In the genomic region with DNA sequence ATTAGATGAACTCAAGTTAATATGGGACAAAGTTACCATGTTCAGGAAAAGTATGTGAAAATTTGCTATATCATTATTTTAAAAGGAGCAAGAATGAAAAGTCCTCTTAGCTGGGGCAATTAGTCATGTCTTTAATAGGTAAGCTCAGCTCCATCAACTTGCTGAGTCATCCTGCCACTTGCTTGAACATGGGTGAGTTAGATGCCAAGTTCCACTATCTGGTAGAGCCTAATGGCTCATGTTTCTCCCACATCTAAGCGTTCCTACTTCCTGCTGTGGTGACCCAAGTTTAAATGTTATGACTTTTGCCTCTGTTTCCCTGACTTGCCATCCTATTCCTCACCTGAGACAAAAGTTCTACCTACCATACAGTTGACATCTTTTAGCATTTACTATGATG, we compare ENCODE assay signal across 13 cellular contexts.
A peak's percentile ranks its signal among the peaks of the same experiment; 100 is the strongest.
DNase-seq lines count a peak whose midpoint lies in the region; ATAC-seq and TF ChIP-seq lines count a peak whose summit lies in the region.
"Had no signal": no experiment of that assay in that cellular context is flagged by ENCODE, and none has a peak within 500 bp of the region (broad histone marks: within the 10 kb centered on the region; RNA-seq: fewer than 3 reads in every experiment).

No MANE protein-coding gene starts in this region.

- no peaks in the 10 kb centered on the region for H3K9me2 ChIP-seq in GM23248 (ENCODE audit: insufficient read depth)

- H3K27me3 ChIP-seq in A673 (replicated peaks; ENCODE audit: insufficient read depth, low read depth, low read length, poor library complexity) (no peaks in the 10 kb centered on the region), GM23248 (replicated peaks; ENCODE audit: insufficient read depth) (no peaks in the 10 kb centered on the region), fibroblast of lung (ENCODE audit: control insufficient read depth, insufficient read depth, low read length) (no peaks in the 10 kb centered on the region), smooth muscle cell (ENCODE audit: low read depth) (no peaks in the 10 kb centered on the region)
- H3K27me3 ChIP-seq: neutrophil, tibial nerve had no signal

- no peaks in the 10 kb centered on the region for H3K79me2 ChIP-seq in GM23248 (ENCODE audit: insufficient read depth)
- H3K79me2 ChIP-seq in fibroblast of lung (ENCODE audit: control insufficient read depth, insufficient read depth, low read length) = no peaks in the 10 kb centered on the region
- no peaks in the 10 kb centered on the region for H3K79me2 ChIP-seq in smooth muscle cell (ENCODE audit: low read depth)

- H2AFZ ChIP-seq in GM23248 (no peak overlapping the region), fibroblast of lung (ENCODE audit: low read length) (no peak overlapping the region), smooth muscle cell (ENCODE audit: low read depth) (no peak overlapping the region)

- intact Hi-C loops in A673 (cut with micrococcal nuclease; ENCODE audit: unreplicated experiment) = no loop called here

- TF ChIP-seq CTCF in A673 (conservative IDR thresholded peaks at IDR 0.05; ENCODE audit: low read depth, low read length) (no peak), fibroblast of lung (conservative IDR thresholded peaks at IDR 0.05 in 1 of 2, IDR thresholded peaks at IDR 0.05 in 1 of 2; ENCODE audit: low read depth in 1 of 2, low read length in 2 of 2) (no peak), smooth muscle cell (IDR thresholded peaks at IDR 0.05; ENCODE audit: borderline replicate concordance, insufficient read depth, poor library complexity, severe bottlenecking) (no peak)

- H3K27ac ChIP-seq in A673 (ENCODE audit: low read depth, low read length, poor library complexity, severe bottlenecking) = no peak overlapping the region
- no peak overlapping the region for H3K27ac ChIP-seq in GM23248
- no peak overlapping the region for H3K27ac ChIP-seq in fibroblast of lung (ENCODE audit: insufficient read depth, low read length)
- H3K27ac ChIP-seq in smooth muscle cell (ENCODE audit: low read depth) = no peak overlapping the region
- H3K27ac ChIP-seq: neutrophil, tibial nerve, VCaP had no signal

- H3K9ac ChIP-seq in GM23248 (no peak overlapping the region), fibroblast of lung (ENCODE audit: insufficient read depth, low read length) (no peak overlapping the region), smooth muscle cell (ENCODE audit: low read depth) (no peak overlapping the region)

- POLR2A ChIA-PET in A673 (lab: Charles Lee; ENCODE audit: low non-redundant PET) = no interaction called here

- peak; percentile 45 for DNase-seq in A673 (ENCODE audit: low spot score)
- peak; percentile 48 for DNase-seq in GM23248
- peak; percentile 8 to 79 for DNase-seq in fibroblast of lung (ENCODE audit: low read depth in 2 of 2)
- no peak for DNase-seq in GM03348 (ENCODE audit: low spot score)
- no peak for DNase-seq in smooth muscle cell (lab: John Stamatoyannopoulos, UW; ENCODE audit: unreplicated experiment)
- DNase-seq: CD4-positive, alpha-beta memory T cell; effector memory CD8-positive, alpha-beta T cell had no signal

- H3K36me3 ChIP-seq in A673 (ENCODE audit: insufficient read depth, low read length, poor library complexity, severe bottlenecking) = peaks cover 3% of the 10 kb centered on the region
- no peaks in the 10 kb centered on the region for H3K36me3 ChIP-seq in GM23248 (ENCODE audit: low read depth)
- H3K36me3 ChIP-seq in fibroblast of lung (ENCODE audit: control insufficient read depth, insufficient read depth, low read length) = no peaks in the 10 kb centered on the region
- H3K36me3 ChIP-seq in smooth muscle cell (ENCODE audit: low read depth) = no peaks in the 10 kb centered on the region
- H3K36me3 ChIP-seq: neutrophil, tibial nerve had no signal

- no TSS peak for BruUV-seq in A673 (replicated peaks; lab: Mats Ljungman, UMichigan)

- H4K20me1 ChIP-seq in GM23248 (ENCODE audit: insufficient read depth) (no peaks in the 10 kb centered on the region), fibroblast of lung (ENCODE audit: control insufficient read depth, extremely low read depth, insufficient read depth, low read length) (no peaks in the 10 kb centered on the region), smooth muscle cell (ENCODE audit: low read depth) (no peaks in the 10 kb centered on the region)

- H3K4me1 ChIP-seq in A673 (ENCODE audit: insufficient read depth, low read length, poor library complexity, severe bottlenecking) (no peaks in the 10 kb centered on the region), GM23248 (ENCODE audit: insufficient read depth) (no peaks in the 10 kb centered on the region), fibroblast of lung (ENCODE audit: control insufficient read depth, extremely low read depth, insufficient read depth, low read length) (no peaks in the 10 kb centered on the region), smooth muscle cell (ENCODE audit: low read depth) (no peaks in the 10 kb centered on the region)
- H3K4me1 ChIP-seq: tibial nerve had no signal

- ATAC-seq in SK-N-SH treated with all-trans-retinoic acid at 6 μM for 48 hours = peak; percentile 66
- no peak for ATAC-seq in HG03135 (IDR thresholded peaks at IDR 0.05; ENCODE audit: unreplicated experiment)
- ATAC-seq in GM18907 (IDR thresholded peaks at IDR 0.05; ENCODE audit: unreplicated experiment) = no peak
- ATAC-seq: effector memory CD8-positive, alpha-beta T cell had no signal

- WGBS in GM23248 (ENCODE audit: low coverage in 1 of 2, low lambda C conversion rate in 2 of 2, missing lambda C conversion rate in 2 of 2), 2 experiments = 0 to 7% methylated on average over 1 of the region's 1 CpG
- whole genome bisulfite sequencing in smooth muscle cell (ENCODE audit: low lambda C conversion rate) = 25% methylated on average over 1 of the region's 1 CpG

- H3K9me3 ChIP-seq in A673 (ENCODE audit: low read depth, low read length, poor library complexity, severe bottlenecking) (peaks cover 10% of the 10 kb centered on the region), GM23248 (ENCODE audit: low read depth) (no peaks in the 10 kb centered on the region), fibroblast of lung (ENCODE audit: control insufficient read depth, insufficient read depth, low read depth, low read length) (no peaks in the 10 kb centered on the region), smooth muscle cell (replicated peaks; ENCODE audit: low read depth) (no peaks in the 10 kb centered on the region)
- H3K9me3 ChIP-seq: neutrophil, tibial nerve had no signal

- no peak overlapping the region for H3K4me3 ChIP-seq in A673 (ENCODE audit: low read depth, low read length, poor library complexity, severe bottlenecking)
- H3K4me3 ChIP-seq in GM23248 = no peak overlapping the region
- H3K4me3 ChIP-seq in fibroblast of lung (replicated peaks in 1 of 4; ENCODE audit: control extremely low read depth in 1 of 4, insufficient read depth in 1 of 4, low read depth in 3 of 4, low read length in 4 of 4) = no peak overlapping the region
- H3K4me3 ChIP-seq in smooth muscle cell = no peak overlapping the region
- H3K4me3 ChIP-seq: tibial nerve had no signal

- CTCF ChIA-PET in A673 (lab: Charles Lee) = no interaction called here

- H3K4me2 ChIP-seq in GM23248 (ENCODE audit: unreplicated experiment) = no peak overlapping the region
- H3K4me2 ChIP-seq in fibroblast of lung (ENCODE audit: extremely low read depth, insufficient read depth, low read length) = no peak overlapping the region
- no peak overlapping the region for H3K4me2 ChIP-seq in smooth muscle cell

- H3F3A ChIP-seq in GM23248 (ENCODE audit: insufficient read depth) (no peaks in the 10 kb centered on the region), smooth muscle cell (ENCODE audit: low read depth) (no peaks in the 10 kb centered on the region)

- in situ Hi-C loops in GM23248 (cut with MboI) = no loop called here

TF ChIP-seq in SK-N-SH treated with all-trans-retinoic acid at 6 μM for 48 hours, 23 proteins besides CTCF, POLR2A, EP300 and RAD21 (continues in another document):
- TF ChIP-seq SNAI2 (CRISPR knock-in tag; IDR thresholded peaks at IDR 0.05) (no peak), PPARA (CRISPR knock-in tag; IDR thresholded peaks at IDR 0.05; ENCODE audit: borderline replicate concordance) (no peak), OSR1 (CRISPR knock-in tag; IDR thresholded peaks at IDR 0.05) (no peak), ARNTL (CRISPR knock-in tag; IDR thresholded peaks at IDR 0.05; ENCODE audit: borderline replicate concordance, low read depth) (no peak), GLIS3 (CRISPR knock-in tag; IDR thresholded peaks at IDR 0.05) (no peak), ESRRG (CRISPR knock-in tag; IDR thresholded peaks at IDR 0.05) (no peak), ZC3H10 (CRISPR knock-in tag; IDR thresholded peaks at IDR 0.05) (no peak), ISL1 (CRISPR knock-in tag; IDR thresholded peaks at IDR 0.05) (no peak)
- TF ChIP-seq, protein P1, sequence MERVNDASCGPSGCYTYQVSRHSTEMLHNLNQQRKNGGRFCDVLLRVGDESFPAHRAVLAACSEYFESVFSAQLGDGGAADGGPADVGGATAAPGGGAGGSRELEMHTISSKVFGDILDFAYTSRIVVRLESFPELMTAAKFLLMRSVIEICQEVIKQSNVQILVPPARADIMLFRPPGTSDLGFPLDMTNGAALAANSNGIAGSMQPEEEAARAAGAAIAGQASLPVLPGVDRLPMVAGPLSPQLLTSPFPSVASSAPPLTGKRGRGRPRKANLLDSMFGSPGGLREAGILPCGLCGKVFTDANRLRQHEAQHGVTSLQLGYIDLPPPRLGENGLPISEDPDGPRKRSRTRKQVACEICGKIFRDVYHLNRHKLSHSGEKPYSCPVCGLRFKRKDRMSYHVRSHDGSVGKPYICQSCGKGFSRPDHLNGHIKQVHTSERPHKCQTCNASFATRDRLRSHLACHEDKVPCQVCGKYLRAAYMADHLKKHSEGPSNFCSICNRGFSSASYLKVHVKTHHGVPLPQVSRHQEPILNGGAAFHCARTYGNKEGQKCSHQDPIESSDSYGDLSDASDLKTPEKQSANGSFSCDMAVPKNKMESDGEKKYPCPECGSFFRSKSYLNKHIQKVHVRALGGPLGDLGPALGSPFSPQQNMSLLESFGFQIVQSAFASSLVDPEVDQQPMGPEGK (CRISPR knock-in tag; IDR thresholded peaks at IDR 0.05; ENCODE audit: borderline replicate concordance) = no peak
- TF ChIP-seq, protein P2, sequence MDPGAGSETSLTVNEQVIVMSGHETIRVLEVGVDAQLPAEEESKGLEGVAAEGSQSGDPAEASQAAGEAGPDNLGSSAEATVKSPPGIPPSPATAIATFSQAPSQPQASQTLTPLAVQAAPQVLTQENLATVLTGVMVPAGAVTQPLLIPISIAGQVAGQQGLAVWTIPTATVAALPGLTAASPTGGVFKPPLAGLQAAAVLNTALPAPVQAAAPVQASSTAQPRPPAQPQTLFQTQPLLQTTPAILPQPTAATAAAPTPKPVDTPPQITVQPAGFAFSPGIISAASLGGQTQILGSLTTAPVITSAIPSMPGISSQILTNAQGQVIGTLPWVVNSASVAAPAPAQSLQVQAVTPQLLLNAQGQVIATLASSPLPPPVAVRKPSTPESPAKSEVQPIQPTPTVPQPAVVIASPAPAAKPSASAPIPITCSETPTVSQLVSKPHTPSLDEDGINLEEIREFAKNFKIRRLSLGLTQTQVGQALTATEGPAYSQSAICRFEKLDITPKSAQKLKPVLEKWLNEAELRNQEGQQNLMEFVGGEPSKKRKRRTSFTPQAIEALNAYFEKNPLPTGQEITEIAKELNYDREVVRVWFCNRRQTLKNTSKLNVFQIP (CRISPR knock-in tag; IDR thresholded peaks at IDR 0.05; ENCODE audit: borderline replicate concordance, low read depth) = no peak

Comparison
In these comparisons a context has a peak if more than half of its experiments do, and no peak if none do; other contexts are left out.
1. DNase-seq: peak in A673 (single experiment), GM23248 (single experiment) and fibroblast of lung (2 of 2); none in GM03348 (single experiment) and smooth muscle cell (single experiment).